ENCODE assay signal across 8 cellular contexts in genomic region chr18:51030537-51031258, GRCh38. TPM values are rescaled to one million over a fixed set of nuclear protein-coding genes. Genes with fewer than 3 reads are reported as not detected.
DNase-seq lines count a peak whose midpoint lies in the region; ATAC-seq and TF ChIP-seq lines count a peak whose summit lies in the region.

No MANE protein-coding gene starts in this region.

- H3K9me3 ChIP-seq in HUES6 (ENCODE audit: control insufficient read depth, insufficient read depth, low read depth, low read length) (no peaks in the 10 kb centered on the region), SK-N-MC (ENCODE audit: low read depth, low read length) (no peaks in the 10 kb centered on the region), prostate gland (no peaks in the 10 kb centered on the region)

- no peak for TF ChIP-seq CTCF in prostate gland (IDR thresholded peaks at IDR 0.05)

- 0 to 1% (median 1%) methylated on average over 43 to 65 of the region's 66 CpGs for WGBS in adipose tissue, 3 donors
- under 1% methylated on average over 29 of the region's 66 CpGs for WGBS in prostate gland

- DNase-seq in DMS114 treated with DMSO at 0.1 percent for 48 hours (lab: John Stamatoyannopoulos, UW; ENCODE audit: unreplicated experiment) (peak; percentile 15), SK-N-MC (ENCODE audit: low read depth, low spot score) (no peak), left ventricle myocardium superior (peak; percentile 86), prostate gland (ENCODE audit: low spot score) (peak; percentile 68), ureter (ENCODE audit: low spot score) (peak; percentile 82)

- TF ChIP-seq POLR2A in prostate gland (IDR thresholded peaks at IDR 0.05): no peak

- no peak overlapping the region; the same call in 1 of the 2 replicates for H3K27ac ChIP-seq in HUES6 (ENCODE audit: low read depth, low read length)
- 0 out of 2 replicates have a peak overlapping the region, but pooled peaks have one; percentile 67 for H3K27ac ChIP-seq in SK-N-MC
- peak overlapping the region; percentile 91 for H3K27ac ChIP-seq in adipose tissue (ENCODE audit: low read depth, low read length)
- H3K27ac ChIP-seq in prostate gland: peak overlapping the region; percentile 99 to 100

- H3K27me3 ChIP-seq in HUES6 (ENCODE audit: control insufficient read depth, insufficient read depth, low read length) (no peaks in the 10 kb centered on the region), prostate gland (replicated peaks; ENCODE audit: insufficient read depth) (no peaks in the 10 kb centered on the region)

- H3K36me3 ChIP-seq in HUES6 (ENCODE audit: control insufficient read depth, insufficient read depth, low read length) (peaks cover 5% of the 10 kb centered on the region), SK-N-MC (ENCODE audit: insufficient read depth, low read length) (peaks cover 13% of the 10 kb centered on the region), prostate gland (no peaks in the 10 kb centered on the region)

- peak overlapping the region; percentile 90 for H3K4me3 ChIP-seq in HUES6 (ENCODE audit: low read depth, low read length)
- peak overlapping the region; percentile 89 for H3K4me3 ChIP-seq in SK-N-MC
- H3K4me3 ChIP-seq in prostate gland: peak overlapping the region; percentile 61 to 91

- H3K9ac ChIP-seq in HUES6 (ENCODE audit: low read length): peak overlapping the region; percentile 98
- peak overlapping the region; percentile 85 for H3K9ac ChIP-seq in SK-N-MC (ENCODE audit: insufficient read length)

- ATAC-seq in GM21390 (IDR thresholded peaks at IDR 0.05; ENCODE audit: unreplicated experiment) (peak; percentile 57), left ventricle myocardium superior (peak; percentile 81)

- intact Hi-C loops in left ventricle myocardium superior (cut with micrococcal nuclease) (no loop called here), prostate gland (cut with DNase I) (loop anchor here (2.0 to 10.0 kb wide), 3 partner anchors 62 to 206 kb away; partner anchors contain the start of genes ELAC1, MEX3C and MRO)

- H3K4me1 ChIP-seq in HUES6 (ENCODE audit: control insufficient read depth, insufficient read depth, low read length): peaks cover 41% of the 10 kb centered on the region
- H3K4me1 ChIP-seq in prostate gland (replicated peaks): peaks cover 9% of the 10 kb centered on the region

RNA-seq across cellular contexts. Expression of gene SMAD4, which starts 0.7 kb away (rescaled TPM):
- polyA plus RNA-seq in adipose tissue: 10 to 100 TPM; 15.8 to 45.1 (median 28.3) TPM
- total RNA-seq in left ventricle myocardium superior: 94.0 TPM
- 100 to 1,000 TPM; 214 to 225 TPM for total RNA-seq in prostate gland
- total RNA-seq in ureter: 118 TPM
